In genomic region chr11:46242462-46242960, GRCh38 we compare ENCODE assay signal across 8 cellular contexts. TPM values are rescaled to one million over a fixed set of nuclear protein-coding genes. Genes with fewer than 3 reads are reported as not detected.
DNase-seq lines count a peak whose midpoint lies in the region; ATAC-seq, FAIRE-seq and TF ChIP-seq lines count a peak whose summit lies in the region.

No MANE protein-coding gene starts in this region.

- no peak for ATAC-seq in HG02938 (IDR thresholded peaks at IDR 0.05; ENCODE audit: unreplicated experiment)

- intact Hi-C loops in esophagus squamous epithelium (cut with DNase I): no loop called here
- intact Hi-C loops in prostate gland (cut with DNase I): loop anchor here (2.0 to 5.0 kb wide), 2 partner anchors 35 to 128 kb away; partner anchors contain the start of gene CREB3L1

- DNase-seq in GM06990 (ENCODE audit: extremely low read depth, insufficient read length): no peak
- no peak for DNase-seq in RWPE1 (ENCODE audit: low spot score)
- no peak for DNase-seq in esophagus squamous epithelium (lab: John Stamatoyannopoulos, UW)
- no peak for DNase-seq in prostate gland (ENCODE audit: low spot score)
- no peak for DNase-seq in NCI-H345 treated with DMSO at 0.1 percent for 48 hours (lab: John Stamatoyannopoulos, UW; ENCODE audit: unreplicated experiment)
- DNase-seq in NCI-H510A treated with DMSO at 0.1 percent for 48 hours (lab: John Stamatoyannopoulos, UW): no peak
- DNase-seq in GM19239 (ENCODE audit: insufficient read length, low spot score): no peak

- TF ChIP-seq CTCF in GM06990 (IDR thresholded peaks at IDR 0.05; ENCODE audit: insufficient read depth, low read length, poor library complexity, severe bottlenecking): no peak
- TF ChIP-seq CTCF in RWPE1 (conservative IDR thresholded peaks at IDR 0.05; ENCODE audit: low read depth): no peak
- no peak for TF ChIP-seq CTCF in esophagus squamous epithelium (IDR thresholded peaks at IDR 0.05)
- no peak for TF ChIP-seq CTCF in prostate gland (IDR thresholded peaks at IDR 0.05)

- WGBS in esophagus squamous epithelium, 2 donors: 72 to 92% methylated on average over 5 of the region's 5 CpGs
- 81% methylated on average over 5 of the region's 5 CpGs for WGBS in prostate gland

- H3K4me3 ChIP-seq in GM06990 (replicated peaks; ENCODE audit: low read depth, low read length) (peak overlapping the region; percentile 63), esophagus squamous epithelium (peak overlapping the region in 3 of 4 donors; percentile 50 to 69 (median 54)), prostate gland (peak overlapping the region; percentile 26 to 36)

- H3K4me1 ChIP-seq in esophagus squamous epithelium (peaks cover 18 to 44% (median 19%) of the 10 kb centered on the region in 3 donors), prostate gland (replicated peaks) (peaks cover 6% of the 10 kb centered on the region)

- no peak for FAIRE-seq in GM19239 (lab: Jason Lieb, UNC)

- CTCF ChIA-PET in RWPE1 (lab: Yijun Ruan, JAX): interaction anchor here (0.7 to 1.2 kb wide), 3 partner anchors 66 to 373 kb away, joined by 3 to 9 read pairs (median 7); no protein-coding TSS in a partner anchor

- H3K27ac ChIP-seq in RWPE1 (peak overlapping the region; percentile 93), esophagus squamous epithelium (peak overlapping the region; percentile 65 to 87 (median 84)), prostate gland (peak overlapping the region; percentile 66 to 73)

- H3K36me3 ChIP-seq in GM06990 (ENCODE audit: control insufficient read depth, insufficient read depth, low read length) (no peaks in the 10 kb centered on the region), esophagus squamous epithelium (no peaks in the 10 kb centered on the region), prostate gland (no peaks in the 10 kb centered on the region)

- H3K9me3 ChIP-seq in esophagus squamous epithelium: no peaks in the 10 kb centered on the region
- no peaks in the 10 kb centered on the region for H3K9me3 ChIP-seq in prostate gland

- H3K27me3 ChIP-seq in GM06990 (replicated peaks; ENCODE audit: control insufficient read depth, insufficient read depth, low read length): no peaks in the 10 kb centered on the region
- H3K27me3 ChIP-seq in esophagus squamous epithelium: peaks cover 0 to 15% (median 0%) of the 10 kb centered on the region in 4 donors
- H3K27me3 ChIP-seq in prostate gland (replicated peaks; ENCODE audit: insufficient read depth): no peaks in the 10 kb centered on the region

- POLR2A ChIA-PET in RWPE1 (lab: Yijun Ruan, JAX; ENCODE audit: low non-redundant PET): interaction anchor here (0.9 to 1.2 kb wide), 3 partner anchors 67 to 110 kb away, joined by 3 to 4 read pairs (median 4); no protein-coding TSS in a partner anchor

- TF ChIP-seq POLR2A in esophagus squamous epithelium (IDR thresholded peaks at IDR 0.05): no peak
- no peak for TF ChIP-seq POLR2A in prostate gland (IDR thresholded peaks at IDR 0.05)

RNA-seq across cellular contexts. Expression of gene CREB3L1, which starts 35.0 kb away (rescaled TPM):
- total RNA-seq in esophagus squamous epithelium (1 to 10 TPM in 1 of 4 donors, under 1 TPM in 3; 0.13 to 2.1 (median 0.63) TPM), prostate gland (10 to 100 TPM; 41.0 to 47.0 TPM)

Comparison
In these comparisons a context has a peak if more than half of its experiments do, and no peak if none do; other contexts are left out.
1. RNA of gene CREB3L1, which starts 35.0 kb away (total RNA-seq): 41.0 to 47.0 TPM in prostate gland; 0.13 to 2.1 TPM in esophagus squamous epithelium; every median in the first group is over 10 times any median in the second.
2. Peak in every context shown above with its lines, with median percentiles within 50 percentile points of each other: H3K4me3 ChIP-seq and H3K27ac ChIP-seq.